In genomic region chr10:99973190-99973589, GRCh38 we compare ENCODE assay signal across 16 cellular contexts. TPM values are rescaled to one million over a fixed set of nuclear protein-coding genes. Genes with fewer than 3 reads are reported as not detected.
A peak's percentile ranks its signal among the peaks of the same experiment; 100 is the strongest.
DNase-seq lines count a peak whose midpoint lies in the region; ATAC-seq, FAIRE-seq and TF ChIP-seq lines count a peak whose summit lies in the region.
"Had no signal": no experiment of that assay in that cellular context is flagged by ENCODE, and none has a peak within 500 bp of the region (broad histone marks: within the 10 kb centered on the region; RNA-seq: fewer than 3 reads in every experiment).

No MANE protein-coding gene starts in this region.

- H2AFZ ChIP-seq in GM23248 = no peak overlapping the region
- no peak overlapping the region for H2AFZ ChIP-seq in astrocyte (ENCODE audit: low read depth, low read length)

- DNase-seq in AG04450 (ENCODE audit: low read depth, low spot score) = no peak
- peak; percentile 35 for DNase-seq in GM23248
- no peak for DNase-seq in astrocyte (ENCODE audit: low read depth)
- no peak for DNase-seq in endothelial cell (ENCODE audit: low spot score)
- DNase-seq in NOMO-1 treated with dmso at 0.1 percent for 144 hours (lab: John Stamatoyannopoulos, UW; ENCODE audit: unreplicated experiment) = no peak
- DNase-seq in nucleus accumbens (lab: John Stamatoyannopoulos, UW) = no peak
- DNase-seq: anterior cingulate cortex; CD4-positive, alpha-beta memory T cell; islet precursor cell; naive thymus-derived CD8-positive, alpha-beta T cell; SHP77 treated with DMSO at 0.1 percent for 48 hours; stimulated activated CD8-positive, alpha-beta memory T cell treated with anti-CD3 and anti-CD28 coated beads, Interleukin-4, amount 100 ng/mL, for 48 hours had no signal

- peak; percentile 70 to 73 for TF ChIP-seq RAD21 in liver (IDR thresholded peaks at IDR 0.05)

- H3K4me3 Mint-ChIP-seq in astrocyte (ENCODE audit: unreplicated experiment) (no peak overlapping the region), endothelial cell (ENCODE audit: unreplicated experiment) (no peak overlapping the region)
- H3K4me3 Mint-ChIP-seq: CD4-positive, alpha-beta memory T cell; naive thymus-derived CD8-positive, alpha-beta T cell had no signal

- H4K20me1 ChIP-seq in GM23248 (ENCODE audit: insufficient read depth) = no peaks in the 10 kb centered on the region
- peaks cover 3% of the 10 kb centered on the region for H4K20me1 ChIP-seq in astrocyte (ENCODE audit: insufficient read depth, low read length)

- H3K9me3 Mint-ChIP-seq in astrocyte (ENCODE audit: unreplicated experiment) (peaks cover 2% of the 10 kb centered on the region), endothelial cell (ENCODE audit: unreplicated experiment) (no peaks in the 10 kb centered on the region)
- H3K9me3 Mint-ChIP-seq: CD4-positive, alpha-beta memory T cell; naive thymus-derived CD8-positive, alpha-beta T cell had no signal

- no peak for FAIRE-seq in astrocyte (lab: Jason Lieb, UNC)
- FAIRE-seq: GM12892, urothelium cell line had no signal

- H3K27me3 Mint-ChIP-seq in astrocyte (ENCODE audit: low read depth, unreplicated experiment) (no peaks in the 10 kb centered on the region), endothelial cell (ENCODE audit: unreplicated experiment) (no peaks in the 10 kb centered on the region)
- H3K27me3 Mint-ChIP-seq: CD4-positive, alpha-beta memory T cell; naive thymus-derived CD8-positive, alpha-beta T cell had no signal

- H3K9ac ChIP-seq in GM23248 (no peak overlapping the region), astrocyte (ENCODE audit: low read length) (no peak overlapping the region), liver (ENCODE audit: low read depth in 1 of 2, low read length in 2 of 2) (no peak overlapping the region)

- TF ChIP-seq CTCF in AG04450 (IDR thresholded peaks at IDR 0.05; ENCODE audit: low read depth, low read length) (peak; percentile 53), astrocyte (IDR thresholded peaks at IDR 0.05; ENCODE audit: insufficient read depth, low read depth, low read length) (peak; percentile 39), liver (IDR thresholded peaks at IDR 0.05; ENCODE audit: low read depth, low read length, missing input control) (peak; percentile 38), endothelial cell (IDR thresholded peaks at IDR 0.05; ENCODE audit: unreplicated experiment) (no peak)

- 100% methylated on average over 2 of the region's 2 CpGs for WGBS in GM23248 (ENCODE audit: low coverage in 1 of 2, low lambda C conversion rate in 2 of 2, missing lambda C conversion rate in 2 of 2), 2 experiments
- WGBS in liver = 82% methylated on average over 2 of the region's 2 CpGs

- CTCF ChIA-PET in AG04450 (lab: Charles Lee) = no interaction called here

- peaks cover 29% of the 10 kb centered on the region for H3K4me1 ChIP-seq in GM23248 (ENCODE audit: insufficient read depth)
- peaks cover 30% of the 10 kb centered on the region for H3K4me1 ChIP-seq in astrocyte (ENCODE audit: insufficient read depth, low read length)
- peaks cover 3 to 30% (median 12%) of the 10 kb centered on the region in 4 donors for H3K4me1 ChIP-seq in liver (ENCODE audit: control insufficient read depth in 4 of 4, insufficient read depth in 4 of 4, low read length in 3 of 4)

- H3K4me3 ChIP-seq in AG04450 (ENCODE audit: low read depth, low read length) = no peak overlapping the region
- no peak overlapping the region for H3K4me3 ChIP-seq in GM23248
- H3K4me3 ChIP-seq in astrocyte (ENCODE audit: insufficient read depth, low read depth, low read length) = no peak overlapping the region
- no peak overlapping the region for H3K4me3 ChIP-seq in liver (ENCODE audit: low read depth in 1 of 3, low read length in 3 of 3)

- peaks cover 28% of the 10 kb centered on the region for H3K36me3 ChIP-seq in GM23248 (ENCODE audit: low read depth)
- peaks cover 27% of the 10 kb centered on the region for H3K36me3 ChIP-seq in astrocyte (ENCODE audit: insufficient read depth, low read length)
- peaks cover under 1 to 20% (median 14%) of the 10 kb centered on the region in 4 donors for H3K36me3 ChIP-seq in liver (ENCODE audit: control insufficient read depth in 4 of 4, insufficient read depth in 3 of 4, low read depth in 1 of 4, low read length in 3 of 4)

- H3K9me3 ChIP-seq in AG04450 (ENCODE audit: control insufficient read depth, insufficient read depth, low read length) (no peaks in the 10 kb centered on the region), GM23248 (ENCODE audit: low read depth) (no peaks in the 10 kb centered on the region), astrocyte (ENCODE audit: insufficient read depth, low read depth, low read length) (no peaks in the 10 kb centered on the region), liver (ENCODE audit: control insufficient read depth in 4 of 4, low read length in 3 of 4) (no peaks in the 10 kb centered on the region)

- H3K36me3 Mint-ChIP-seq in astrocyte (ENCODE audit: low read depth, unreplicated experiment) (peaks cover 12% of the 10 kb centered on the region), endothelial cell (ENCODE audit: low read depth, unreplicated experiment) (peaks cover 14% of the 10 kb centered on the region)

- H3F3A ChIP-seq in GM23248 (ENCODE audit: insufficient read depth) = peaks cover 74% of the 10 kb centered on the region

- H3K4me1 Mint-ChIP-seq in astrocyte (ENCODE audit: low read depth, unreplicated experiment) = peaks cover 27% of the 10 kb centered on the region
- H3K4me1 Mint-ChIP-seq in endothelial cell (ENCODE audit: unreplicated experiment) = no peaks in the 10 kb centered on the region
- H3K4me1 Mint-ChIP-seq: CD4-positive, alpha-beta memory T cell had no signal

- H3K27ac Mint-ChIP-seq in astrocyte (ENCODE audit: unreplicated experiment) = no peak overlapping the region
- H3K27ac Mint-ChIP-seq in endothelial cell (ENCODE audit: unreplicated experiment) = no peak overlapping the region
- H3K27ac Mint-ChIP-seq: CD4-positive, alpha-beta memory T cell; naive thymus-derived CD8-positive, alpha-beta T cell had no signal

- H3K9me2 ChIP-seq in GM23248 (ENCODE audit: insufficient read depth) = no peaks in the 10 kb centered on the region

- POLR2A ChIA-PET in AG04450 (lab: Yijun Ruan, JAX) = no interaction called here

- H3K79me2 ChIP-seq in GM23248 (ENCODE audit: insufficient read depth) (peaks cover 92% of the 10 kb centered on the region), astrocyte (ENCODE audit: insufficient read depth, low read length) (peaks cover 91% of the 10 kb centered on the region)

- H3K4me2 ChIP-seq in GM23248 (ENCODE audit: unreplicated experiment) (no peak overlapping the region), astrocyte (ENCODE audit: low read length) (no peak overlapping the region)

- H3K27ac ChIP-seq in AG04450 (ENCODE audit: low read depth, low read length) = no peak overlapping the region
- peak overlapping the region; percentile 27 for H3K27ac ChIP-seq in GM23248
- H3K27ac ChIP-seq in astrocyte (ENCODE audit: low read depth, low read length) = no peak overlapping the region
- no peak overlapping the region for H3K27ac ChIP-seq in liver (ENCODE audit: low read depth in 1 of 2, low read length in 2 of 2)

- no peak for ATAC-seq in HG03108 (IDR thresholded peaks at IDR 0.05; ENCODE audit: unreplicated experiment)
- ATAC-seq: naive thymus-derived CD8-positive, alpha-beta T cell had no signal

- no peaks in the 10 kb centered on the region for H3K27me3 ChIP-seq in AG04450 (ENCODE audit: control insufficient read depth, insufficient read depth, low read length)
- no peaks in the 10 kb centered on the region for H3K27me3 ChIP-seq in GM23248 (replicated peaks; ENCODE audit: insufficient read depth)
- no peaks in the 10 kb centered on the region for H3K27me3 ChIP-seq in astrocyte (ENCODE audit: insufficient read depth, low read length)
- no peaks in the 10 kb centered on the region for H3K27me3 ChIP-seq in liver (ENCODE audit: control insufficient read depth in 4 of 4, insufficient read depth in 4 of 4, low read length in 3 of 4)

- in situ Hi-C loops in GM23248 (cut with MboI) = no loop called here

TF ChIP-seq in liver, 16 proteins besides CTCF, POLR2A, EP300 and RAD21:
- TF ChIP-seq HNF4G (IDR thresholded peaks at IDR 0.05) = no peak
- no peak for TF ChIP-seq FOXA1 (IDR thresholded peaks at IDR 0.05)
- TF ChIP-seq, protein P1, sequence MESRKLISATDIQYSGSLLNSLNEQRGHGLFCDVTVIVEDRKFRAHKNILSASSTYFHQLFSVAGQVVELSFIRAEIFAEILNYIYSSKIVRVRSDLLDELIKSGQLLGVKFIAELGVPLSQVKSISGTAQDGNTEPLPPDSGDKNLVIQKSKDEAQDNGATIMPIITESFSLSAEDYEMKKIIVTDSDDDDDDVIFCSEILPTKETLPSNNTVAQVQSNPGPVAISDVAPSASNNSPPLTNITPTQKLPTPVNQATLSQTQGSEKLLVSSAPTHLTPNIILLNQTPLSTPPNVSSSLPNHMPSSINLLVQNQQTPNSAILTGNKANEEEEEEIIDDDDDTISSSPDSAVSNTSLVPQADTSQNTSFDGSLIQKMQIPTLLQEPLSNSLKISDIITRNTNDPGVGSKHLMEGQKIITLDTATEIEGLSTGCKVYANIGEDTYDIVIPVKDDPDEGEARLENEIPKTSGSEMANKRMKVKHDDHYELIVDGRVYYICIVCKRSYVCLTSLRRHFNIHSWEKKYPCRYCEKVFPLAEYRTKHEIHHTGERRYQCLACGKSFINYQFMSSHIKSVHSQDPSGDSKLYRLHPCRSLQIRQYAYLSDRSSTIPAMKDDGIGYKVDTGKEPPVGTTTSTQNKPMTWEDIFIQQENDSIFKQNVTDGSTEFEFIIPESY (IDR thresholded peaks at IDR 0.05) = no peak
- TF ChIP-seq MAX (IDR thresholded peaks at IDR 0.05) = no peak

RNA-seq across cellular contexts. Expression of gene DNMBP, which starts 36.6 kb away (rescaled TPM):
- polyA plus RNA-seq in AG04450 (2011; rRNA removed) (16.1 and 18.2 TPM in 2 replicates), GM23248 (2016; fragmentation: Nextera tagmentation; extraction: Ambion mirVana) (12.4 and 12.6 TPM in 2 replicates), liver (1 to 10 TPM; 4.2 to 6.4 TPM)
- polyA minus RNA-seq in AG04450 (2011; rRNA and poly(A)+ RNA removed) = 21.2 and 24.0 TPM in 2 replicates
- total RNA-seq in GM23248 (2014; rRNA removed; shearing (Covaris generic)) = 18.5 and 22.4 TPM in 2 replicates
- total RNA-seq in astrocyte (17.7 and 24.8 TPM in 2 replicates), liver (10 to 100 TPM in 1 of 2 donors, 1 to 10 TPM in 1; 3.8 to 12.6 TPM), endothelial cell (ENCODE audit: unreplicated experiment) (21.8 TPM)
